19 cellular contexts compared by ENCODE assay signal in genomic region chr7:158248816-158249215, GRCh38.
"Had no signal": no experiment of that assay in that cellular context is flagged by ENCODE, and none has a peak within 500 bp of the region (broad histone marks: within the 10 kb centered on the region; RNA-seq: fewer than 3 reads in every experiment).

No MANE protein-coding gene starts in this region.

- H3K27ac ChIP-seq: epithelial cell of prostate, esophagus muscularis mucosa, gastrocnemius medialis, heart right ventricle, lower lobe of right lung, pancreas, thyroid gland, upper lobe of right lung, vagina had no signal

- H3K27me3 ChIP-seq: esophagus muscularis mucosa, gastrocnemius medialis, pancreas, thyroid gland, upper lobe of right lung, vagina had no signal

- DNase-seq: effector memory CD4-positive, alpha-beta T cell; gastrocnemius medialis; heart right ventricle; hypothalamus; islet precursor cell; lower lobe of right lung; natural killer cell; nucleus accumbens; pancreas; right cardiac atrium; stimulated activated CD4-positive, alpha-beta T cell treated with anti-CD3 and anti-CD28 coated beads, Interleukin-2, amount 100 ng/mL, for 48 hours; stimulated activated naive CD4-positive, alpha-beta T cell treated with Interleukin-2 at 50 U/mL for 16 hours; thyroid gland had no signal

- H3K36me3 ChIP-seq: esophagus muscularis mucosa, gastrocnemius medialis, heart right ventricle, lower lobe of right lung, pancreas, thyroid gland, upper lobe of right lung, vagina had no signal

- ATAC-seq: gastrocnemius medialis, heart right ventricle, left lobe of liver, lower lobe of right lung, natural killer cell, pancreas, right cardiac atrium, upper lobe of right lung had no signal

- H3K4me3 ChIP-seq: esophagus muscularis mucosa, gastrocnemius medialis, heart right ventricle, lower lobe of right lung, pancreas, smooth muscle cell, thyroid gland, upper lobe of right lung, vagina had no signal

- H3K9me3 ChIP-seq: esophagus muscularis mucosa, gastrocnemius medialis, lower lobe of right lung, pancreas, thyroid gland, upper lobe of right lung, vagina had no signal

- H3K4me1 ChIP-seq: esophagus muscularis mucosa, gastrocnemius medialis, heart right ventricle, lower lobe of right lung, pancreas, thyroid gland, upper lobe of right lung, vagina had no signal
